ENCODE assay signal across 1 cellular context in genomic region chr7:39951156-39951942, GRCh38.
TF ChIP-seq lines count a peak whose summit lies in the region.

No MANE protein-coding gene starts in this region.

TF ChIP-seq in HCT116, 20 proteins besides CTCF, POLR2A, EP300 and RAD21 (continued from another document):
- TF ChIP-seq, protein P1, sequence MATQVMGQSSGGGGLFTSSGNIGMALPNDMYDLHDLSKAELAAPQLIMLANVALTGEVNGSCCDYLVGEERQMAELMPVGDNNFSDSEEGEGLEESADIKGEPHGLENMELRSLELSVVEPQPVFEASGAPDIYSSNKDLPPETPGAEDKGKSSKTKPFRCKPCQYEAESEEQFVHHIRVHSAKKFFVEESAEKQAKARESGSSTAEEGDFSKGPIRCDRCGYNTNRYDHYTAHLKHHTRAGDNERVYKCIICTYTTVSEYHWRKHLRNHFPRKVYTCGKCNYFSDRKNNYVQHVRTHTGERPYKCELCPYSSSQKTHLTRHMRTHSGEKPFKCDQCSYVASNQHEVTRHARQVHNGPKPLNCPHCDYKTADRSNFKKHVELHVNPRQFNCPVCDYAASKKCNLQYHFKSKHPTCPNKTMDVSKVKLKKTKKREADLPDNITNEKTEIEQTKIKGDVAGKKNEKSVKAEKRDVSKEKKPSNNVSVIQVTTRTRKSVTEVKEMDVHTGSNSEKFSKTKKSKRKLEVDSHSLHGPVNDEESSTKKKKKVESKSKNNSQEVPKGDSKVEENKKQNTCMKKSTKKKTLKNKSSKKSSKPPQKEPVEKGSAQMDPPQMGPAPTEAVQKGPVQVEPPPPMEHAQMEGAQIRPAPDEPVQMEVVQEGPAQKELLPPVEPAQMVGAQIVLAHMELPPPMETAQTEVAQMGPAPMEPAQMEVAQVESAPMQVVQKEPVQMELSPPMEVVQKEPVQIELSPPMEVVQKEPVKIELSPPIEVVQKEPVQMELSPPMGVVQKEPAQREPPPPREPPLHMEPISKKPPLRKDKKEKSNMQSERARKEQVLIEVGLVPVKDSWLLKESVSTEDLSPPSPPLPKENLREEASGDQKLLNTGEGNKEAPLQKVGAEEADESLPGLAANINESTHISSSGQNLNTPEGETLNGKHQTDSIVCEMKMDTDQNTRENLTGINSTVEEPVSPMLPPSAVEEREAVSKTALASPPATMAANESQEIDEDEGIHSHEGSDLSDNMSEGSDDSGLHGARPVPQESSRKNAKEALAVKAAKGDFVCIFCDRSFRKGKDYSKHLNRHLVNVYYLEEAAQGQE (IDR thresholded peaks at IDR 0.05; ENCODE audit: low read depth) = no peak
- TF ChIP-seq ZNF274 (IDR thresholded peaks at IDR 0.05; ENCODE audit: low read depth, low read length) (no peak), JUND (IDR thresholded peaks at IDR 0.05) (no peak), SIN3A (IDR thresholded peaks at IDR 0.05; ENCODE audit: low read depth) (no peak), ZBTB33 (IDR thresholded peaks at IDR 0.05; ENCODE audit: extremely low read depth, insufficient replicate concordance, low read length) (no peak), POLR2AphosphoS5 (IDR thresholded peaks at IDR 0.05; ENCODE audit: low read depth, low read length) (no peak), EZH2phosphoT487 (IDR thresholded peaks at IDR 0.05; ENCODE audit: borderline replicate concordance) (no peak), FOSL1 (IDR thresholded peaks at IDR 0.05; ENCODE audit: low read depth) (no peak), MAX (IDR thresholded peaks at IDR 0.05) (no peak), SRF (IDR thresholded peaks at IDR 0.05; ENCODE audit: low read depth) (no peak), TCF7L2 (IDR thresholded peaks at IDR 0.05; ENCODE audit: borderline replicate concordance, extremely low read depth, insufficient read depth, insufficient read length) (peak; percentile 24), EZH2 (IDR thresholded peaks at IDR 0.05) (no peak), CEBPB (IDR thresholded peaks at IDR 0.05; ENCODE audit: low read depth) (no peak)
